ENCODE assay signal across 18 cellular contexts in genomic region chr17:17924131-17924856, GRCh38.
"Had no signal": no experiment of that assay in that cellular context is flagged by ENCODE, and none has a peak within 500 bp of the region (broad histone marks: within the 10 kb centered on the region; RNA-seq: fewer than 3 reads in every experiment).

No MANE protein-coding gene starts in this region.

- DNase-seq: activated CD4-positive, alpha-beta T cell treated with anti-CD3 and anti-CD28 coated beads, Interleukin-2, amount 10 ng/mL, durations not matched to agents 7 days and 5 days; activated naive CD4-positive, alpha-beta T cell treated with Interleukin-2 at 50 U/mL for 16 hours; activated T-cell treated with anti-CD3 and anti-CD28 coated beads for 4 hours; anterior cingulate cortex; caudate nucleus; colonic mucosa; glutamatergic neuron; hypothalamus; kidney; left lung; nephron progenitor cell; occipital lobe; right cardiac atrium; stimulated activated CD4-positive, alpha-beta T cell treated with anti-CD3 and anti-CD28 coated beads, Interleukin-1b, Interleukin-23, amount 100 ng/mL, for 48 hours; stimulated activated naive CD8-positive, alpha-beta T cell treated with anti-CD3 and anti-CD28 coated beads, Interleukin-15, amount 100 ng/mL, for 72 hours; T-cell; T-helper 9 cell had no signal

- H3K27me3 ChIP-seq: colonic mucosa, left lung had no signal

- H3K36me3 ChIP-seq: colonic mucosa, left lung had no signal

- ATAC-seq: esophagus mucosa; left lung; right cardiac atrium; stimulated activated naive CD8-positive, alpha-beta T cell treated with anti-CD3 and anti-CD28 coated beads, Interleukin-15, amount 100 ng/mL, for 72 hours; T-cell had no signal

- FAIRE-seq: kidney had no signal

- H3K27ac ChIP-seq: left lung had no signal

- H3K4me3 ChIP-seq: colonic mucosa, left lung had no signal

- H3K9me3 ChIP-seq: colonic mucosa, left lung had no signal
